ENCODE assay signal across 29 cellular contexts in genomic region chr15:47968593-47968992, GRCh38.
"Had no signal": no experiment of that assay in that cellular context is flagged by ENCODE, and none has a peak within 500 bp of the region (broad histone marks: within the 10 kb centered on the region; RNA-seq: fewer than 3 reads in every experiment).

No MANE protein-coding gene starts in this region.

- H3K36me3 ChIP-seq: neutrophil, pancreas, prostate gland, right lobe of liver, sigmoid colon, suprapubic skin, tibial artery, transverse colon, upper lobe of right lung, uterus had no signal

- H3K4me3 ChIP-seq: pancreas, prostate gland, right lobe of liver, sigmoid colon, suprapubic skin, testis, tibial artery, transverse colon, upper lobe of right lung, uterus had no signal

- H3K4me1 ChIP-seq: pancreas, prostate gland, right lobe of liver, sigmoid colon, suprapubic skin, testis, tibial artery, transverse colon, upper lobe of right lung, uterus had no signal

- H3K4me1 Mint-ChIP-seq: naive thymus-derived CD8-positive, alpha-beta T cell; stimulated activated memory B cell treated with anti-CD40 and anti-IgM and Interleukin-4, amounts not matched to agents 10 μg/mL and 1 μg/mL and 100 μg/mL, for 72 hours; stimulated activated naive CD8-positive, alpha-beta T cell treated with anti-CD3 and anti-CD28 coated beads, Interleukin-15, amount 100 ng/mL, for 72 hours had no signal

- H3K27ac ChIP-seq: neutrophil, pancreas, prostate gland, right lobe of liver, sigmoid colon, suprapubic skin, testis, tibial artery, transverse colon, upper lobe of right lung, uterus had no signal

- H3K36me3 Mint-ChIP-seq: natural killer cell treated with Interleukin-12 subunit alpha and Interleukin-12 subunit beta and Interleukin-15 and Interleukin-18, amount 100 ng/mL, for 72 hours; stimulated activated memory B cell treated with anti-CD40 and anti-IgM and Interleukin-4, amounts not matched to agents 10 μg/mL and 1 μg/mL and 100 μg/mL, for 72 hours; type B pancreatic cell had no signal

- H3K27ac Mint-ChIP-seq: naive thymus-derived CD8-positive, alpha-beta T cell; natural killer cell treated with Interleukin-12 subunit alpha and Interleukin-12 subunit beta and Interleukin-15 and Interleukin-18, amount 100 ng/mL, for 72 hours; nephron progenitor cell; stimulated activated memory B cell treated with anti-CD40 and anti-IgM and Interleukin-4, amounts not matched to agents 10 μg/mL and 1 μg/mL and 100 μg/mL, for 72 hours; stimulated activated naive CD8-positive, alpha-beta T cell treated with anti-CD3 and anti-CD28 coated beads, Interleukin-15, amount 100 ng/mL, for 72 hours; type B pancreatic cell had no signal

- H3K27me3 ChIP-seq: neutrophil, pancreas, right lobe of liver, sigmoid colon, suprapubic skin, testis, tibial artery, transverse colon, upper lobe of right lung had no signal

- H3K4me3 Mint-ChIP-seq: naive thymus-derived CD8-positive, alpha-beta T cell; natural killer cell treated with Interleukin-12 subunit alpha and Interleukin-12 subunit beta and Interleukin-15 and Interleukin-18, amount 100 ng/mL, for 72 hours; nephron progenitor cell; neural crest cell; stimulated activated memory B cell treated with anti-CD40 and anti-IgM and Interleukin-4, amounts not matched to agents 10 μg/mL and 1 μg/mL and 100 μg/mL, for 72 hours; stimulated activated naive CD8-positive, alpha-beta T cell treated with anti-CD3 and anti-CD28 coated beads, Interleukin-15, amount 100 ng/mL, for 72 hours; type B pancreatic cell had no signal

- FAIRE-seq: pancreas, small intestine had no signal

- ATAC-seq: naive thymus-derived CD8-positive, alpha-beta T cell; natural killer cell treated with Interleukin-12 subunit alpha and Interleukin-12 subunit beta and Interleukin-15 and Interleukin-18, amount 100 ng/mL, for 72 hours; pancreas; right cardiac atrium; right lobe of liver; stimulated activated memory B cell treated with anti-CD40 and anti-IgM and Interleukin-4, amounts not matched to agents 10 μg/mL and 1 μg/mL and 100 μg/mL, for 72 hours; stimulated activated naive CD8-positive, alpha-beta T cell treated with anti-CD3 and anti-CD28 coated beads, Interleukin-15, amount 100 ng/mL, for 72 hours; stimulated activated naive CD8-positive, alpha-beta T cell treated with anti-CD3 and anti-CD28 coated beads, Interleukin-15, Interleukin-2, amounts not matched to agents 100 U/mL and 50 U/mL, for 24 hours; upper lobe of right lung had no signal

- H3K9me3 Mint-ChIP-seq: natural killer cell treated with Interleukin-12 subunit alpha and Interleukin-12 subunit beta and Interleukin-15 and Interleukin-18, amount 100 ng/mL, for 72 hours; nephron progenitor cell; neural crest cell; stimulated activated memory B cell treated with anti-CD40 and anti-IgM and Interleukin-4, amounts not matched to agents 10 μg/mL and 1 μg/mL and 100 μg/mL, for 72 hours; type B pancreatic cell had no signal

- H3K9me3 ChIP-seq: neutrophil, pancreas, prostate gland, right lobe of liver, sigmoid colon, suprapubic skin, testis, tibial artery, transverse colon, upper lobe of right lung, uterus had no signal

- DNase-seq: naive thymus-derived CD8-positive, alpha-beta T cell; nephron progenitor cell; nucleus accumbens; pancreas; right cardiac atrium; right lobe of liver; sigmoid colon; small intestine; stimulated activated CD4-positive, alpha-beta T cell treated with anti-CD3 and anti-CD28 coated beads, Interleukin-15, amount 100 ng/mL, for 24 hours; stimulated activated CD4-positive, alpha-beta T cell treated with anti-CD3 and anti-CD28 coated beads, Interleukin-2, amount 100 ng/mL, for 24 hours; stimulated activated CD4-positive, alpha-beta T cell treated with anti-CD3 and anti-CD28 coated beads, Interleukin-2, amount 100 ng/mL, for 48 hours; stimulated activated CD4-positive, alpha-beta T cell treated with anti-CD3 and anti-CD28 coated beads, Interleukin-4, amount 100 ng/mL, for 4 hours; stimulated activated CD8-positive, alpha-beta memory T cell treated with anti-CD3 and anti-CD28 coated beads, Interleukin-4, amount 100 ng/mL, for 48 hours; stimulated activated naive CD4-positive, alpha-beta T cell; stimulated activated naive CD8-positive, alpha-beta T cell treated with anti-CD3 and anti-CD28 coated beads, Interleukin-15, amount 100 ng/mL, for 72 hours; stimulated activated naive CD8-positive, alpha-beta T cell treated with anti-CD3 and anti-CD28 coated beads, Interleukin-15, Interleukin-2, amounts not matched to agents 100 U/mL and 50 U/mL, for 24 hours; substantia nigra; testis; tibial artery; transverse colon; upper lobe of right lung; uterus had no signal
